ENCODE assay signal across 38 cellular contexts in the genomic region with DNA sequence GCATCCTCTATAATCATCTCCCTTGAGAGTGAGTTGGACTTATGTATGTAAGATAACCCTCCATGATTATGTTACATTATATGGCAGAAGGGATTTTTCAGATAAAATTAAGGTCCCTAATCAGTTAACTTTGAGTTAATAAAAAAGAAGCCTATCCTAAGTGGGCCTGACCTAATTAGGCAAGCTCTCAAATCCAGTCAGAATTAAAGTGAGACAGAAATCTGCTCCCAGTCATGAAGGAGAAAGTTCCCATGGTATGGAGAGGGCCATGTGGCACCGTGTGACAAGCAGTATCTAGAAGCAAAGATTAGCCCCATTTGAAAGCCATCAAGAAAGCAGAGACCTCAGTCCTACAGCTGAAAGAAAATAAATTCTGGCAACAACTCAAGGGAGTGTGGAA.
"Had no signal": no experiment of that assay in that cellular context is flagged by ENCODE, and none has a peak within 500 bp of the region (broad histone marks: within the 10 kb centered on the region; RNA-seq: fewer than 3 reads in every experiment).

No MANE protein-coding gene starts in this region.

- H3K9me3 Mint-ChIP-seq: activated naive CD4-positive, alpha-beta T cell treated with anti-CD3 and anti-CD28 coated beads for 36 hours; activated naive CD4-positive, alpha-beta T cell treated with anti-CD3 and anti-CD28 coated beads, Interleukin-2, amount 10 ng/mL, durations not matched to agents 7 days and 5 days; activated naive CD8-positive, alpha-beta T cell treated with anti-CD3 and anti-CD28 coated beads for 36 hours; activated naive CD8-positive, alpha-beta T cell treated with anti-CD3 and anti-CD28 coated beads, Interleukin-2, amount 10 ng/mL, durations not matched to agents 7 days and 5 days; activated naive CD8-positive, alpha-beta T cell treated with anti-CD3 and anti-CD28 coated beads, Interleukin-2, amount 50 U/mL, for 24 hours; activated T-helper 1 cell treated with anti-CD3 and anti-CD28 coated beads, Interleukin-12 subunit alpha, Interleukin-12 subunit beta, Interleukin-2, Interleukin-4 antibody, amounts not matched to agents 30 ng/mL and 10 ng/mL and 1 ng/mL, durations not matched to agents 14 hours and 24 hours and 36 hours; activated T-helper 2 cell treated with anti-CD3 and anti-CD28 coated beads, Interferon-gamma antibody, Interleukin-2, Interleukin-4, amounts not matched to agents 10 μg/mL and 5 μg/mL and 100 μg/mL, durations not matched to agents 14 hours and 24 hours and 36 hours; brain had no signal

- H3K4me1 ChIP-seq: adrenal gland, ascending aorta, breast epithelium had no signal

- H3K9me3 ChIP-seq: adrenal gland, ascending aorta, body of pancreas, breast epithelium had no signal

- DNase-seq: activated effector memory CD4-positive, alpha-beta T cell treated with anti-CD3 and anti-CD28 coated beads, Interleukin-2, amount 50 U/mL, for 16 hours; activated effector memory CD4-positive, alpha-beta T cell treated with Interleukin-2 at 50 U/mL for 16 hours; activated gamma-delta T cell; activated gamma-delta T cell treated with Interleukin-2 at 50 U/mL for 16 hours; activated naive CD4-positive, alpha-beta T cell; activated naive CD4-positive, alpha-beta T cell treated with anti-CD3 and anti-CD28 coated beads for 36 hours; activated naive CD4-positive, alpha-beta T cell treated with anti-CD3 and anti-CD28 coated beads, Interleukin-2, amount 10 ng/mL, durations not matched to agents 7 days and 5 days; activated naive CD4-positive, alpha-beta T cell treated with anti-CD3 and anti-CD28 coated beads, Interleukin-2, amount 50 U/mL, for 16 hours; activated naive CD4-positive, alpha-beta T cell treated with Interleukin-2 at 50 U/mL for 16 hours; activated naive CD8-positive, alpha-beta T cell treated with anti-CD3 and anti-CD28 coated beads for 36 hours; activated naive CD8-positive, alpha-beta T cell treated with anti-CD3 and anti-CD28 coated beads, Interleukin-2, amount 10 ng/mL, durations not matched to agents 7 days and 5 days; activated naive CD8-positive, alpha-beta T cell treated with anti-CD3 and anti-CD28 coated beads, Interleukin-2, amount 50 U/mL, for 24 hours; activated T-cell treated with anti-CD3 and anti-CD28 coated beads, Interleukin-2, amount 50 U/mL, for 1 hour; activated T-cell treated with anti-CD3 and anti-CD28 coated beads, Interleukin-2, amount 50 U/mL, for 24 hours; activated T-cell treated with anti-CD3 and anti-CD28 coated beads, Interleukin-2, amount 50 U/mL, for 4 hours; activated T-cell treated with anti-CD3 and anti-CD28 coated beads, Interleukin-2, amount 50 U/mL, for 48 hours; activated T-cell treated with anti-CD3 and anti-CD28 coated beads, Interleukin-2, amount 50 U/mL, for 72 hours; adrenal gland; amniotic stem cell; amygdala; anterior cingulate cortex; aorta; body of pancreas; brain microvascular endothelial cell; caudate nucleus; central memory CD4-positive, alpha-beta T cell; cerebellar nuclear complex had no signal

- H3K36me3 ChIP-seq: adrenal gland, ascending aorta, brain microvascular endothelial cell, breast epithelium, cardiac muscle cell had no signal

- H3K27ac ChIP-seq: adrenal gland, ascending aorta, body of pancreas, brain microvascular endothelial cell, breast epithelium, cardiac muscle cell had no signal

- H3K27me3 ChIP-seq: adrenal gland, ascending aorta, body of pancreas, brain microvascular endothelial cell, breast epithelium, cardiac muscle cell had no signal

- H3K4me3 Mint-ChIP-seq: activated naive CD4-positive, alpha-beta T cell treated with anti-CD3 and anti-CD28 coated beads for 36 hours; activated naive CD4-positive, alpha-beta T cell treated with anti-CD3 and anti-CD28 coated beads, Interleukin-2, amount 10 ng/mL, durations not matched to agents 7 days and 5 days; activated naive CD4-positive, alpha-beta T cell treated with anti-CD3 and anti-CD28 coated beads, Interleukin-2, amount 50 U/mL, for 24 hours; activated naive CD8-positive, alpha-beta T cell; activated naive CD8-positive, alpha-beta T cell treated with anti-CD3 and anti-CD28 coated beads for 36 hours; activated naive CD8-positive, alpha-beta T cell treated with anti-CD3 and anti-CD28 coated beads, Interleukin-2, amount 10 ng/mL, durations not matched to agents 7 days and 5 days; activated naive CD8-positive, alpha-beta T cell treated with anti-CD3 and anti-CD28 coated beads, Interleukin-2, amount 50 U/mL, for 24 hours; activated T-cell treated with anti-CD3 and anti-CD28 coated beads, Interleukin-2, amount 50 U/mL, for 24 hours; activated T-cell treated with anti-CD3 and anti-CD28 coated beads, Interleukin-2, amount 50 U/mL, for 4 hours; activated T-cell treated with anti-CD3 and anti-CD28 coated beads, Interleukin-2, amount 50 U/mL, for 72 hours; activated T-helper 1 cell treated with anti-CD3 and anti-CD28 coated beads, Interleukin-12 subunit alpha, Interleukin-12 subunit beta, Interleukin-2, Interleukin-4 antibody, amounts not matched to agents 30 ng/mL and 10 ng/mL and 1 ng/mL, durations not matched to agents 14 hours and 24 hours and 36 hours; activated T-helper 17 cell treated with anti-CD3 and anti-CD28 coated beads, Interleukin-2, amount 50 U/mL, for 72 hours; brain; central memory CD8-positive, alpha-beta T cell had no signal

- H3K36me3 Mint-ChIP-seq: activated naive CD4-positive, alpha-beta T cell treated with anti-CD3 and anti-CD28 coated beads, Interleukin-2, amount 10 ng/mL, durations not matched to agents 7 days and 5 days; activated naive CD4-positive, alpha-beta T cell treated with anti-CD3 and anti-CD28 coated beads, Interleukin-2, amount 50 U/mL, for 24 hours; activated naive CD4-positive, alpha-beta T cell treated with anti-CD3 and anti-CD28 coated beads, Interleukin-2, amount 50 U/mL, for 72 hours; activated naive CD8-positive, alpha-beta T cell; activated naive CD8-positive, alpha-beta T cell treated with anti-CD3 and anti-CD28 coated beads for 36 hours; activated naive CD8-positive, alpha-beta T cell treated with anti-CD3 and anti-CD28 coated beads, Interleukin-2, amount 10 ng/mL, durations not matched to agents 7 days and 5 days; brain had no signal

- H3K27ac Mint-ChIP-seq: activated naive CD4-positive, alpha-beta T cell treated with anti-CD3 and anti-CD28 coated beads for 36 hours; activated naive CD4-positive, alpha-beta T cell treated with anti-CD3 and anti-CD28 coated beads, Interleukin-2, amount 10 ng/mL, durations not matched to agents 7 days and 5 days; activated naive CD4-positive, alpha-beta T cell treated with anti-CD3 and anti-CD28 coated beads, Interleukin-2, amount 50 U/mL, for 24 hours; activated naive CD4-positive, alpha-beta T cell treated with anti-CD3 and anti-CD28 coated beads, Interleukin-2, amount 50 U/mL, for 72 hours; activated naive CD8-positive, alpha-beta T cell; activated naive CD8-positive, alpha-beta T cell treated with anti-CD3 and anti-CD28 coated beads for 36 hours; activated naive CD8-positive, alpha-beta T cell treated with anti-CD3 and anti-CD28 coated beads, Interleukin-2, amount 10 ng/mL, durations not matched to agents 7 days and 5 days; activated naive CD8-positive, alpha-beta T cell treated with anti-CD3 and anti-CD28 coated beads, Interleukin-2, amount 50 U/mL, for 24 hours; activated T-cell treated with anti-CD3 and anti-CD28 coated beads, Interleukin-2, amount 50 U/mL, for 24 hours; activated T-cell treated with anti-CD3 and anti-CD28 coated beads, Interleukin-2, amount 50 U/mL, for 72 hours; activated T-helper 1 cell treated with anti-CD3 and anti-CD28 coated beads, Interleukin-12 subunit alpha, Interleukin-12 subunit beta, Interleukin-2, Interleukin-4 antibody, amounts not matched to agents 30 ng/mL and 10 ng/mL and 1 ng/mL, durations not matched to agents 14 hours and 24 hours and 36 hours; activated T-helper 17 cell treated with anti-CD3 and anti-CD28 coated beads, Interleukin-2, amount 50 U/mL, for 72 hours; activated T-helper 2 cell treated with anti-CD3 and anti-CD28 coated beads, Interferon-gamma antibody, Interleukin-2, Interleukin-4, amounts not matched to agents 10 μg/mL and 5 μg/mL and 100 μg/mL, durations not matched to agents 14 hours and 24 hours and 36 hours; brain had no signal

- ATAC-seq: activated naive CD4-positive, alpha-beta T cell treated with anti-CD3 and anti-CD28 coated beads, Interleukin-2, amount 50 U/mL, for 72 hours; activated naive CD8-positive, alpha-beta T cell treated with anti-CD3 and anti-CD28 coated beads, Interleukin-2, amount 50 U/mL, for 24 hours; activated T-cell treated with anti-CD3 and anti-CD28 coated beads, Interleukin-2, amount 50 U/mL, for 4 hours; activated T-cell treated with anti-CD3 and anti-CD28 coated beads, Interleukin-2, amount 50 U/mL, for 72 hours; activated T-helper 17 cell treated with anti-CD3 and anti-CD28 coated beads, Interleukin-2, amount 50 U/mL, for 72 hours; body of pancreas had no signal

- H3K4me3 ChIP-seq: adrenal gland, ascending aorta, body of pancreas, breast epithelium, cardiac muscle cell had no signal

- H3K4me1 Mint-ChIP-seq: activated naive CD4-positive, alpha-beta T cell treated with anti-CD3 and anti-CD28 coated beads, Interleukin-2, amount 10 ng/mL, durations not matched to agents 7 days and 5 days; activated naive CD4-positive, alpha-beta T cell treated with anti-CD3 and anti-CD28 coated beads, Interleukin-2, amount 50 U/mL, for 24 hours; activated naive CD8-positive, alpha-beta T cell treated with anti-CD3 and anti-CD28 coated beads for 36 hours; activated naive CD8-positive, alpha-beta T cell treated with anti-CD3 and anti-CD28 coated beads, Interleukin-2, amount 10 ng/mL, durations not matched to agents 7 days and 5 days; activated naive CD8-positive, alpha-beta T cell treated with anti-CD3 and anti-CD28 coated beads, Interleukin-2, amount 50 U/mL, for 24 hours; activated T-helper 17 cell treated with anti-CD3 and anti-CD28 coated beads, Interleukin-2, amount 50 U/mL, for 72 hours; central memory CD8-positive, alpha-beta T cell had no signal

- H3K27me3 Mint-ChIP-seq: activated naive CD4-positive, alpha-beta T cell treated with anti-CD3 and anti-CD28 coated beads, Interleukin-2, amount 10 ng/mL, durations not matched to agents 7 days and 5 days; activated naive CD4-positive, alpha-beta T cell treated with anti-CD3 and anti-CD28 coated beads, Interleukin-2, amount 50 U/mL, for 24 hours; activated naive CD8-positive, alpha-beta T cell; activated naive CD8-positive, alpha-beta T cell treated with anti-CD3 and anti-CD28 coated beads for 36 hours; activated naive CD8-positive, alpha-beta T cell treated with anti-CD3 and anti-CD28 coated beads, Interleukin-2, amount 10 ng/mL, durations not matched to agents 7 days and 5 days; activated naive CD8-positive, alpha-beta T cell treated with anti-CD3 and anti-CD28 coated beads, Interleukin-2, amount 50 U/mL, for 24 hours; activated T-cell treated with anti-CD3 and anti-CD28 coated beads, Interleukin-2, amount 50 U/mL, for 24 hours; activated T-helper 17 cell treated with anti-CD3 and anti-CD28 coated beads, Interleukin-2, amount 50 U/mL, for 72 hours; brain; central memory CD8-positive, alpha-beta T cell had no signal
